ENCODE assay signal across 7 cellular contexts in the genomic region with DNA sequence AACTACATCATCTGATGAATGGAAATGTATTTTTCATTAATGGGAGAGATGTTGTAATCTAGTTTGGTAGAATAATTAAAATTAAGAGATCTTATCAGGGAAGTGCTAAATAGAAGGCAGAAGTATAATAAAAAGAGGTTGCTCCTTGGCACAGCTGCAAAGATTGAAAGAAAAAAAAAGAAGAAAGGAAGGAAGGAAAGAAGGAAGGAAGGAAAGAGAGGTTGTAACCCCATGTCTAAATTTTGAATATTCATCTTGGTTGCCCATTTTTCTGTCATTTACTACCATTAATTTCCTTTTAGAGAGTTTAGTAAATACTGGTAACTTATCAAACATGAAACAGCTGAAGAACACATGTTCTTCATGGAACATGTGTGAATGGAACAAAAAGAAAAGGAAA. TPM values are rescaled to one million over a fixed set of nuclear protein-coding genes. Genes with fewer than 3 reads are reported as not detected.
DNase-seq lines count a peak whose midpoint lies in the region; ATAC-seq and TF ChIP-seq lines count a peak whose summit lies in the region.

No MANE protein-coding gene starts in this region.

- peaks cover 30 to 42% (median 32%) of the 10 kb centered on the region in 3 donors for H3K4me1 Mint-ChIP-seq in T-cell

- H3K27me3 Mint-ChIP-seq in T-cell = peaks cover 0 to 4% of the 10 kb centered on the region in 2 donors

- POLR2A ChIA-PET in HCT116 (lab: Charles Lee) (interaction anchor here (0.6 to 3.5 kb wide), 8 partner anchors 8 to 296 kb away, joined by 3 to 63 read pairs (median 4); partner anchors contain the start of genes MDM4 and PIK3C2B), T-cell (lab: Charles Lee) (interaction anchor here (0.6 to 3.5 kb wide), 8 partner anchors 11 to 74 kb away, joined by 3 to 43 read pairs (median 8); partner anchors contain the start of gene MDM4 (in 1 of the 2))

- DNase-seq in HCT116 (ENCODE audit: low read depth, low spot score) (no peak), T-cell (no peak), foreskin fibroblast (no peak), smooth muscle cell (lab: John Stamatoyannopoulos, UW; ENCODE audit: unreplicated experiment) (no peak), KG1 (lab: John Stamatoyannopoulos, UW) (no peak), SKM-1 treated with dmso at 0.1 percent for 144 hours (lab: John Stamatoyannopoulos, UW; ENCODE audit: unreplicated experiment) (no peak)

- H3K4me2 ChIP-seq in HCT116 (ENCODE audit: low read length) (peak overlapping the region; percentile 69), smooth muscle cell (peak overlapping the region; percentile 80)

- H3K36me3 Mint-ChIP-seq in T-cell = no peaks in the 10 kb centered on the region

- no peak for TF ChIP-seq CTCF in HCT116 (IDR thresholded peaks at IDR 0.05 in 2 of 3, conservative IDR thresholded peaks at IDR 0.05 in 1 of 3; ENCODE audit: borderline replicate concordance in 1 of 3, insufficient read depth in 1 of 3, low read depth in 2 of 3, low read length in 2 of 3)
- TF ChIP-seq CTCF in foreskin fibroblast (IDR thresholded peaks at IDR 0.05; ENCODE audit: low read depth, low read length) = no peak
- no peak for TF ChIP-seq CTCF in smooth muscle cell (IDR thresholded peaks at IDR 0.05; ENCODE audit: borderline replicate concordance, insufficient read depth, poor library complexity, severe bottlenecking)

- TF ChIP-seq RAD21 in HCT116 (IDR thresholded peaks at IDR 0.05; ENCODE audit: low read depth) = no peak

- peak overlapping the region; percentile 98 to 99 for H3K27ac Mint-ChIP-seq in T-cell

- H3F3A ChIP-seq in smooth muscle cell (ENCODE audit: low read depth) = peaks cover 4% of the 10 kb centered on the region

- no peak for ATAC-seq in HCT116
- no peak for ATAC-seq in T-cell (replicated peaks in 1 of 4)
- ATAC-seq in GM21619 (IDR thresholded peaks at IDR 0.05; ENCODE audit: unreplicated experiment) = no peak

- H3K9me2 ChIP-seq in HCT116 (ENCODE audit: insufficient read depth) = no peaks in the 10 kb centered on the region

- H3K27me3 ChIP-seq in HCT116 (ENCODE audit: insufficient read depth, low read length) (no peaks in the 10 kb centered on the region), smooth muscle cell (ENCODE audit: low read depth) (no peaks in the 10 kb centered on the region)

- no peaks in the 10 kb centered on the region for H3K79me2 ChIP-seq in HCT116 (ENCODE audit: insufficient read depth, low read length)
- no peaks in the 10 kb centered on the region for H3K79me2 ChIP-seq in smooth muscle cell (ENCODE audit: low read depth)

- H3K27ac ChIP-seq in HCT116 (ENCODE audit: low read depth, low read length) (peak overlapping the region; percentile 43; the same call in 1 of the 2 replicates), smooth muscle cell (ENCODE audit: low read depth) (peak overlapping the region; percentile 38)

- BruUV-seq in HCT116 (replicated peaks; lab: Mats Ljungman, UMichigan) = TSS peak; percentile 77

- peak overlapping the region; percentile 82 to 87 (median 86) for H3K4me3 Mint-ChIP-seq in T-cell

- H3K4me1 ChIP-seq in HCT116 (ENCODE audit: control insufficient read depth in 1 of 2, insufficient read depth in 2 of 2, low read length in 2 of 2) = peaks cover 30 to 47% of the 10 kb centered on the region in 2 experiments
- H3K4me1 ChIP-seq in smooth muscle cell (ENCODE audit: low read depth) = no peaks in the 10 kb centered on the region

- peak overlapping the region; percentile 81 for H2AFZ ChIP-seq in HCT116 (ENCODE audit: low read depth, low read length, poor library complexity, severe bottlenecking)
- peak overlapping the region; percentile 60 for H2AFZ ChIP-seq in smooth muscle cell (ENCODE audit: low read depth)

- TF ChIP-seq POLR2A in HCT116 (IDR thresholded peaks at IDR 0.05; ENCODE audit: borderline replicate concordance, extremely low read depth, insufficient read depth, insufficient read length) = no peak

- H3K36me3 ChIP-seq in HCT116 (ENCODE audit: control insufficient read depth in 1 of 2, insufficient read depth in 2 of 2, low read length in 2 of 2) = no peaks in the 10 kb centered on the region
- H3K36me3 ChIP-seq in smooth muscle cell (ENCODE audit: low read depth) = no peaks in the 10 kb centered on the region

- peak overlapping the region; percentile 42 for H3K9ac ChIP-seq in HCT116 (ENCODE audit: low read length)
- no peak overlapping the region for H3K9ac ChIP-seq in smooth muscle cell (ENCODE audit: low read depth)

- RAD21 ChIA-PET in HCT116 (lab: Charles Lee; ENCODE audit: low non-redundant PET in 1 of 2, low total read pairs in 2 of 2, uncharacterized antibody in 2 of 2, unreplicated experiment in 2 of 2) = interaction anchor here in 1 of 2 experiments (0.5 kb wide), 1 partner anchor 341 kb away, joined by 3 read pairs; no protein-coding TSS in a partner anchor

- H4K20me1 ChIP-seq in HCT116 (ENCODE audit: insufficient read depth) = no peaks in the 10 kb centered on the region
- H4K20me1 ChIP-seq in smooth muscle cell (ENCODE audit: low read depth) = no peaks in the 10 kb centered on the region

- H3K9me3 ChIP-seq in HCT116 (ENCODE audit: control insufficient read depth in 1 of 2, insufficient read depth in 1 of 2, low read depth in 1 of 2, low read length in 2 of 2) = no peaks in the 10 kb centered on the region
- H3K9me3 ChIP-seq in smooth muscle cell (replicated peaks; ENCODE audit: low read depth) = no peaks in the 10 kb centered on the region

- intact Hi-C loops in HCT116 (cut with micrococcal nuclease) = no loop called here

- H3K9me3 Mint-ChIP-seq in T-cell = no peaks in the 10 kb centered on the region

- CTCF ChIA-PET in HCT116 (lab: Charles Lee) = interaction anchor here (1.4 to 3.8 kb wide), 7 partner anchors 10 to 343 kb away, joined by 3 to 38 read pairs (median 10); partner anchors contain the start of genes MDM4 and PIK3C2B
- CTCF ChIA-PET in T-cell (lab: Charles Lee) = interaction anchor here (0.6 to 4.0 kb wide), 19 partner anchors 10 to 1553 kb away, joined by 3 to 63 read pairs (median 6); partner anchors contain the start of genes PIK3C2B (in 2 of the 2) and MDM4 (in 1 of the 2)

- H3K4me3 ChIP-seq in HCT116 (replicated peaks in 1 of 2; ENCODE audit: low read depth in 1 of 2, low read length in 2 of 2) = peak overlapping the region in 1 of 2 experiments; percentile 50; a peak in 3 of 4 replicates
- H3K4me3 ChIP-seq in foreskin fibroblast (ENCODE audit: low read depth in 1 of 2, low read length in 2 of 2) = peak overlapping the region; percentile 51 to 53
- peak overlapping the region; percentile 71 for H3K4me3 ChIP-seq in smooth muscle cell

TF ChIP-seq in HCT116, 20 proteins besides CTCF, POLR2A, EP300 and RAD21:
- TF ChIP-seq EZH2phosphoT487 (IDR thresholded peaks at IDR 0.05; ENCODE audit: borderline replicate concordance) = no peak
- no peak for TF ChIP-seq CEBPB (IDR thresholded peaks at IDR 0.05; ENCODE audit: low read depth)

RNA-seq across cellular contexts. Expression of gene MDM4, which starts 10.5 kb away (rescaled TPM):
- total RNA-seq in HCT116 (2021; ENCODE audit: unreplicated experiment) (79.5 TPM), T-cell (100 to 1,000 TPM; 168 to 288 (median 183) TPM), smooth muscle cell (21.3 and 31.7 TPM in 2 replicates)
- 12.9 and 14.7 TPM in 2 replicates for polyA plus RNA-seq in HCT116 (2012)
- 6.1 and 10.8 TPM in 2 replicates for polyA plus RNA-seq in smooth muscle cell

RNA-seq across cellular contexts. Expression of gene PIK3C2B, which starts 11.1 kb away (rescaled TPM):
- total RNA-seq in HCT116 (2021; ENCODE audit: unreplicated experiment) (17.4 TPM), T-cell (10 to 100 TPM; 33.4 to 44.1 (median 36.0) TPM), smooth muscle cell (9.5 and 11.5 TPM in 2 replicates)
- polyA plus RNA-seq in HCT116 (2012) = 6.9 and 8.9 TPM in 2 replicates
- polyA plus RNA-seq in smooth muscle cell = 3.0 and 5.0 TPM in 2 replicates
